8 cellular contexts compared by ENCODE assay signal in genomic region chr1:244865028-244865371, GRCh38. TPM values are rescaled to one million over a fixed set of nuclear protein-coding genes. Genes with fewer than 3 reads are reported as not detected.
DNase-seq lines count a peak whose midpoint lies in the region; ATAC-seq and TF ChIP-seq lines count a peak whose summit lies in the region.

No MANE protein-coding gene starts in this region.

- H3K9me3 ChIP-seq in lung (ENCODE audit: control insufficient read depth in 2 of 2, insufficient read depth in 1 of 2, low read length in 1 of 2), result no peaks in the 10 kb centered on the region
- H3K9me3 ChIP-seq in suprapubic skin, result no peaks in the 10 kb centered on the region

- no peak for TF ChIP-seq CTCF in lung (IDR thresholded peaks at IDR 0.05; ENCODE audit: control extremely low read depth, extremely low read depth)
- TF ChIP-seq CTCF in suprapubic skin (IDR thresholded peaks at IDR 0.05), result no peak

- H3K36me3 ChIP-seq in lung (ENCODE audit: control insufficient read depth in 2 of 2, insufficient read depth in 2 of 2, low read length in 2 of 2) (peaks cover under 1 to 2% of the 10 kb centered on the region in 2 donors), suprapubic skin (peaks cover 2% of the 10 kb centered on the region)

- 16 to 17% methylated on average over 9 of the region's 9 CpGs for WGBS in lung, 2 donors
- 14% methylated on average over 9 of the region's 9 CpGs for WGBS in suprapubic skin

- no peaks in the 10 kb centered on the region for H3K27me3 Mint-ChIP-seq in T-helper 2 cell treated with Interferon-gamma antibody and Interleukin-4, amounts not matched to agents 5 μg/mL and 100 μg/mL, for 36 hours (ENCODE audit: low read depth)

- peak overlapping the region; percentile 98 for H3K4me3 Mint-ChIP-seq in T-helper 2 cell treated with Interferon-gamma antibody and Interleukin-4, amounts not matched to agents 5 μg/mL and 100 μg/mL, for 36 hours

- peak overlapping the region; percentile 98 for H3K27ac Mint-ChIP-seq in T-helper 2 cell treated with Interferon-gamma antibody and Interleukin-4, amounts not matched to agents 5 μg/mL and 100 μg/mL, for 36 hours

- ATAC-seq in SK-N-SH treated with all-trans-retinoic acid at 6 μM for 48 hours (peak; percentile 0; the same call in 1 of the 3 replicates), lung (ENCODE audit: insufficient read depth, low FRiP score) (no peak), HG03571 (IDR thresholded peaks at IDR 0.05; ENCODE audit: unreplicated experiment) (no peak)

- no peak for TF ChIP-seq EP300 in suprapubic skin (IDR thresholded peaks at IDR 0.05)

- peaks cover 36% of the 10 kb centered on the region for H3K4me1 Mint-ChIP-seq in T-helper 2 cell treated with Interferon-gamma antibody and Interleukin-4, amounts not matched to agents 5 μg/mL and 100 μg/mL, for 36 hours (ENCODE audit: low read depth)

- DNase-seq in T-helper 2 cell treated with Interferon-gamma antibody and Interleukin-4, amounts not matched to agents 5 μg/mL and 100 μg/mL, for 36 hours (ENCODE audit: low spot score), result no peak
- DNase-seq in T-helper 2 cell (no peak), caudate nucleus (lab: John Stamatoyannopoulos, UW) (peak in 29 of 61 donors; percentile 4 to 79 (median 47)), lung (ENCODE audit: low spot score) (peak; percentile 34), suprapubic skin (ENCODE audit: low spot score in 2 of 2) (peak in 1 of 2 donors; percentile 71), RKO (ENCODE audit: low spot score) (no peak)

- peak overlapping the region; percentile 97 for H3K27ac ChIP-seq in caudate nucleus (ENCODE audit: low read depth, low read length)
- peak overlapping the region; percentile 95 to 99 for H3K27ac ChIP-seq in lung (ENCODE audit: low read depth in 1 of 2, low read length in 1 of 2)
- peak overlapping the region; percentile 100 for H3K27ac ChIP-seq in suprapubic skin

- peaks cover 0 to 3% of the 10 kb centered on the region in 2 donors for H3K4me1 ChIP-seq in lung (ENCODE audit: control insufficient read depth in 2 of 2, insufficient read depth in 2 of 2, low read length in 2 of 2)
- peaks cover 34% of the 10 kb centered on the region for H3K4me1 ChIP-seq in suprapubic skin

- TF ChIP-seq POLR2A in suprapubic skin (IDR thresholded peaks at IDR 0.05), result no peak

- H3K36me3 Mint-ChIP-seq in T-helper 2 cell treated with Interferon-gamma antibody and Interleukin-4, amounts not matched to agents 5 μg/mL and 100 μg/mL, for 36 hours (ENCODE audit: low read depth), result peaks cover 32% of the 10 kb centered on the region

- H3K9me3 Mint-ChIP-seq in T-helper 2 cell treated with Interferon-gamma antibody and Interleukin-4, amounts not matched to agents 5 μg/mL and 100 μg/mL, for 36 hours, result no peaks in the 10 kb centered on the region

- no peaks in the 10 kb centered on the region for H3K27me3 ChIP-seq in lung (ENCODE audit: control insufficient read depth, insufficient read depth)
- no peaks in the 10 kb centered on the region for H3K27me3 ChIP-seq in suprapubic skin

- H3K4me3 ChIP-seq in lung (peak overlapping the region; percentile 2), suprapubic skin (peak overlapping the region; percentile 98)

TF ChIP-seq in SK-N-SH treated with all-trans-retinoic acid at 6 μM for 48 hours, 23 proteins besides CTCF, POLR2A, EP300 and RAD21:
- TF ChIP-seq ZFP3 (CRISPR knock-in tag; IDR thresholded peaks at IDR 0.05), result 0 out of 2 replicates have a peak, but pooled peaks have one; percentile 28
- TF ChIP-seq BACH2 (CRISPR knock-in tag; IDR thresholded peaks at IDR 0.05; ENCODE audit: borderline replicate concordance), result no peak
- 0 out of 2 replicates have a peak, but pooled peaks have one; percentile 13 for TF ChIP-seq CSDC2 (CRISPR knock-in tag; IDR thresholded peaks at IDR 0.05)
- no peak for TF ChIP-seq CSRNP3 (CRISPR knock-in tag; IDR thresholded peaks at IDR 0.05)

RNA-seq across cellular contexts. Expression of gene HNRNPU, which starts 0.7 kb away (rescaled TPM):
- total RNA-seq in lung, result 100 to 1,000 TPM; 238 to 611 TPM
- polyA plus RNA-seq in lung, result 100 to 1,000 TPM; 133 to 175 TPM
- 100 to 1,000 TPM; 275 to 441 (median 310) TPM for total RNA-seq in suprapubic skin

RNA-seq across cellular contexts. Expression of gene COX20, which starts 29.5 kb away (rescaled TPM):
- total RNA-seq in lung (10 to 100 TPM; 29.8 to 32.8 TPM), suprapubic skin (10 to 100 TPM; 19.4 to 30.3 (median 25.3) TPM)
- polyA plus RNA-seq in lung, result 10 to 100 TPM; 23.4 to 53.2 TPM
